In the genomic region with DNA sequence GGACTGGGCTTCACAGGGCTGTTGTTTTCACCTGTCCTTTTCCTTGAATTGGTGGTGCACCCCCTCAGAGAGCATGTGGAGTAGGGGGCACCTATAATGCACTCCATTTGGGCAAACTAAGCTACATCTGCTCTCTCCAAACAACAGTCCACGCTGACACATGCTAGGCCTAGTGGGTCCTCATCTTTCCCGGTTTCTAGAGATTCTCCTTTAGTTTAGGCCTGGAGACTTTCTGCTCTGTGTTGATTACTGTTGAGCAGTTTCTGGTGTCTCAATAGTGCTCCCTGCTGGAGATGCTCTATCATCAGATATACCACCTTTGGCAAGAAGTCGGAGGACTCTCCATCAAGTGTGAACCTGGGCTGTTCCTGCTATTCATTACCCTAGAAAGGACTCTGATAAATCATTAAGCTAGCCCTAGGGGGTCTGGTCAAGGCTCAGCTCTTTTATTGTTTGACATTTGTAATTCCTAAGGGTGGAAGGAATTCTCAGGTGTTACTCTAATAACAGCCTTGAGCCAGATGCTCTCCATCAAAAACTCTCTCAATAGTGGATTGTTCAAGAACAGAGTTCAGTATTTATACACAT, we compare ENCODE assay signal across 8 cellular contexts.
DNase-seq lines count a peak whose midpoint lies in the region; ATAC-seq, FAIRE-seq and TF ChIP-seq lines count a peak whose summit lies in the region.

No MANE protein-coding gene starts in this region.

- no peak overlapping the region for H3K4me3 ChIP-seq in A673 (ENCODE audit: low read depth, low read length, poor library complexity, severe bottlenecking)
- H3K4me3 ChIP-seq in endothelial cell of umbilical vein (replicated peaks in 1 of 3; ENCODE audit: insufficient read depth in 1 of 3, low read depth in 1 of 3, low read length in 3 of 3) = no peak overlapping the region
- H3K4me3 ChIP-seq in suprapubic skin = no peak overlapping the region

- peaks cover 26% of the 10 kb centered on the region for H3K36me3 Mint-ChIP-seq in activated CD8-positive, alpha-beta T cell treated with anti-CD3 and anti-CD28 coated beads, Interleukin-2, amount 10 ng/mL, durations not matched to agents 7 days and 5 days (ENCODE audit: low read depth)

- no peaks in the 10 kb centered on the region for H3K9me1 ChIP-seq in endothelial cell of umbilical vein (replicated peaks; ENCODE audit: control insufficient read depth, extremely low read depth, insufficient read depth, low read length)

- TF ChIP-seq CTCF in A673 (conservative IDR thresholded peaks at IDR 0.05; ENCODE audit: low read depth, low read length) (peak; percentile 66), endothelial cell of umbilical vein (IDR thresholded peaks at IDR 0.05; ENCODE audit: extremely low read depth in 1 of 2, insufficient read depth in 1 of 2, low read depth in 1 of 2, low read length in 2 of 2) (peak; percentile 50 to 67), suprapubic skin (IDR thresholded peaks at IDR 0.05) (peak; percentile 14 to 46)

- no peaks in the 10 kb centered on the region for H3K9me3 Mint-ChIP-seq in activated CD8-positive, alpha-beta T cell treated with anti-CD3 and anti-CD28 coated beads, Interleukin-2, amount 10 ng/mL, durations not matched to agents 7 days and 5 days (ENCODE audit: insufficient read depth)

- ATAC-seq in GM18498 (IDR thresholded peaks at IDR 0.05; ENCODE audit: unreplicated experiment) (peak; percentile 98), HG02938 (IDR thresholded peaks at IDR 0.05; ENCODE audit: unreplicated experiment) (peak; percentile 84)
- ATAC-seq in activated CD8-positive, alpha-beta T cell treated with anti-CD3 and anti-CD28 coated beads, Interleukin-2, amount 10 ng/mL, durations not matched to agents 7 days and 5 days = peak; percentile 100

- H3K4me3 Mint-ChIP-seq in activated CD8-positive, alpha-beta T cell treated with anti-CD3 and anti-CD28 coated beads, Interleukin-2, amount 10 ng/mL, durations not matched to agents 7 days and 5 days = no peak overlapping the region

- no peaks in the 10 kb centered on the region for H4K20me1 ChIP-seq in endothelial cell of umbilical vein (replicated peaks; ENCODE audit: control insufficient read depth, extremely low read depth, insufficient read depth, low read length)

- intact Hi-C loops in A673 (cut with micrococcal nuclease; ENCODE audit: unreplicated experiment) = loop anchor here (1.0 to 5.0 kb wide), 2 partner anchors 66 to 134 kb away; partner anchors contain the start of gene FYB1
- intact Hi-C loops in endothelial cell of umbilical vein (cut with micrococcal nuclease) = loop anchor here (1.0 to 10.0 kb wide), 8 partner anchors 66 to 1079 kb away; partner anchors contain the start of genes OSMR and RICTOR

- DNase-seq in A673 (ENCODE audit: low spot score) = peak; percentile 59
- peak; percentile 93 for DNase-seq in NCI-H748 (lab: John Stamatoyannopoulos, UW; ENCODE audit: unreplicated experiment)
- peak; percentile 81 for DNase-seq in activated CD8-positive, alpha-beta T cell treated with anti-CD3 and anti-CD28 coated beads, Interleukin-2, amount 10 ng/mL, durations not matched to agents 7 days and 5 days
- peak; percentile 76 for DNase-seq in endothelial cell of umbilical vein (ENCODE audit: low read depth, low spot score)
- peak; percentile 68 for DNase-seq in myocyte (ENCODE audit: low read depth)
- DNase-seq in suprapubic skin (ENCODE audit: low spot score in 2 of 2) = no peak

- no peak overlapping the region for H3K4me2 ChIP-seq in endothelial cell of umbilical vein (ENCODE audit: insufficient read depth, low read length)

- TF ChIP-seq EP300 in suprapubic skin (IDR thresholded peaks at IDR 0.05) = no peak

- dilution Hi-C loops in endothelial cell of umbilical vein (cut with MboI; ENCODE audit: extremely low pct_ligation_motif_present, low sequenced_read_pairs) = no loop called here

- CTCF ChIA-PET in A673 (lab: Charles Lee) (no interaction called here), endothelial cell of umbilical vein (lab: Charles Lee) (interaction anchor here (0.7 to 6.2 kb wide), 5 partner anchors 9 to 204 kb away, joined by 3 to 61 read pairs (median 4); partner anchors contain the start of gene FYB1)
- CTCF ChIA-PET in activated CD8-positive, alpha-beta T cell treated with anti-CD3 and anti-CD28 coated beads, Interleukin-2, amount 10 ng/mL, durations not matched to agents 7 days and 5 days (lab: Charles Lee) = interaction anchor here (0.6 to 15.1 kb wide), 51 partner anchors 9 to 212 kb away, joined by 3 to 319 read pairs (median 6); partner anchors contain the start of gene FYB1

- H3K27me3 Mint-ChIP-seq in activated CD8-positive, alpha-beta T cell treated with anti-CD3 and anti-CD28 coated beads, Interleukin-2, amount 10 ng/mL, durations not matched to agents 7 days and 5 days (ENCODE audit: low read depth) = peaks cover 3% of the 10 kb centered on the region

- no peak for TF ChIP-seq POLR2A in endothelial cell of umbilical vein (IDR thresholded peaks at IDR 0.05; ENCODE audit: low read depth, low read length)
- no peak for TF ChIP-seq POLR2A in suprapubic skin (IDR thresholded peaks at IDR 0.05)

- peak; percentile 94 for FAIRE-seq in endothelial cell of umbilical vein (lab: Jason Lieb, UNC)

- H3K27me3 ChIP-seq in A673 (replicated peaks; ENCODE audit: insufficient read depth, low read depth, low read length, poor library complexity) (no peaks in the 10 kb centered on the region), endothelial cell of umbilical vein (ENCODE audit: control insufficient read depth in 2 of 2, insufficient read depth in 2 of 2, low read length in 2 of 2) (no peaks in the 10 kb centered on the region), suprapubic skin (no peaks in the 10 kb centered on the region)

- no peaks in the 10 kb centered on the region for H3K36me3 ChIP-seq in A673 (ENCODE audit: insufficient read depth, low read length, poor library complexity, severe bottlenecking)
- no peaks in the 10 kb centered on the region for H3K36me3 ChIP-seq in endothelial cell of umbilical vein (ENCODE audit: control insufficient read depth in 2 of 2, extremely low read depth in 1 of 2, insufficient read depth in 2 of 2, low read length in 2 of 2)
- no peaks in the 10 kb centered on the region for H3K36me3 ChIP-seq in suprapubic skin

- peak overlapping the region; percentile 67 for H2AFZ ChIP-seq in endothelial cell of umbilical vein (ENCODE audit: low read depth, low read length)

- no peaks in the 10 kb centered on the region for H3K4me1 ChIP-seq in A673 (ENCODE audit: insufficient read depth, low read length, poor library complexity, severe bottlenecking)
- no peaks in the 10 kb centered on the region for H3K4me1 ChIP-seq in endothelial cell of umbilical vein (ENCODE audit: control insufficient read depth, extremely low read depth, insufficient read depth, low read length)
- no peaks in the 10 kb centered on the region for H3K4me1 ChIP-seq in suprapubic skin

- BruUV-seq in A673 (replicated peaks; lab: Mats Ljungman, UMichigan) = no TSS peak
- BruUV-seq in endothelial cell of umbilical vein (replicated peaks; lab: Mats Ljungman, UMichigan) = no TSS peak

- 36% methylated on average over 3 of the region's 3 CpGs for WGBS in suprapubic skin

- H3K27ac ChIP-seq in A673 (ENCODE audit: low read depth, low read length, poor library complexity, severe bottlenecking) (no peak overlapping the region), endothelial cell of umbilical vein (ENCODE audit: insufficient read depth, low read depth, low read length) (no peak overlapping the region), suprapubic skin (no peak overlapping the region)

- peaks cover 22% of the 10 kb centered on the region for H3K4me1 Mint-ChIP-seq in activated CD8-positive, alpha-beta T cell treated with anti-CD3 and anti-CD28 coated beads, Interleukin-2, amount 10 ng/mL, durations not matched to agents 7 days and 5 days (ENCODE audit: low read depth)

- H3K9me3 ChIP-seq in A673 (ENCODE audit: low read depth, low read length, poor library complexity, severe bottlenecking) (no peaks in the 10 kb centered on the region), endothelial cell of umbilical vein (replicated peaks; ENCODE audit: control insufficient read depth, insufficient read depth, low read length) (no peaks in the 10 kb centered on the region), suprapubic skin (no peaks in the 10 kb centered on the region)

- POLR2A ChIA-PET in A673 (lab: Charles Lee; ENCODE audit: low non-redundant PET) (no interaction called here), endothelial cell of umbilical vein (lab: Charles Lee) (no interaction called here)
- POLR2A ChIA-PET in activated CD8-positive, alpha-beta T cell treated with anti-CD3 and anti-CD28 coated beads, Interleukin-2, amount 10 ng/mL, durations not matched to agents 7 days and 5 days (lab: Charles Lee) = interaction anchor here (1.0 to 2.8 kb wide), 2 partner anchors 66 to 71 kb away, joined by 4 to 12 read pairs; no protein-coding TSS in a partner anchor

- no peak overlapping the region for H3K27ac Mint-ChIP-seq in activated CD8-positive, alpha-beta T cell treated with anti-CD3 and anti-CD28 coated beads, Interleukin-2, amount 10 ng/mL, durations not matched to agents 7 days and 5 days

- H3K9ac ChIP-seq in endothelial cell of umbilical vein (replicated peaks; ENCODE audit: extremely low read depth, insufficient read depth, low read length) = no peak overlapping the region

- no peaks in the 10 kb centered on the region for H3K79me2 ChIP-seq in endothelial cell of umbilical vein (ENCODE audit: control insufficient read depth, insufficient read depth, low read length)

TF ChIP-seq in endothelial cell of umbilical vein, 7 proteins besides CTCF, POLR2A, EP300 and RAD21:
- TF ChIP-seq EZH2 (IDR thresholded peaks at IDR 0.05; ENCODE audit: borderline replicate concordance, low read depth, low read length, severe bottlenecking) (no peak), GATA2 (IDR thresholded peaks at IDR 0.05; ENCODE audit: insufficient read depth, insufficient read length, low read depth, low read length) (no peak), JUN (IDR thresholded peaks at IDR 0.05; ENCODE audit: borderline replicate concordance, insufficient read depth, insufficient read length, low read depth) (no peak), FOS (IDR thresholded peaks at IDR 0.05; ENCODE audit: borderline replicate concordance, insufficient read depth, low read length) (no peak), MYC (IDR thresholded peaks at IDR 0.05; ENCODE audit: low read depth, low read length) (no peak)

Comparison
In these comparisons a context has a peak if more than half of its experiments do, and no peak if none do; other contexts are left out.
1. DNase-seq: peak in A673 (single experiment), NCI-H748 (single experiment), activated CD8-positive, alpha-beta T cell treated with anti-CD3 and anti-CD28 coated beads, Interleukin-2, amount 10 ng/mL, durations not matched to agents 7 days and 5 days (single experiment), endothelial cell of umbilical vein (single experiment) and myocyte (single experiment); none in suprapubic skin (0 of 2).
2. Peak in every context shown above with its lines, with median percentiles within 50 percentile points of each other: CTCF ChIP-seq and ATAC-seq.